ENCODE assay signal across 27 cellular contexts in genomic region chr5:175282611-175283225, GRCh38.
DNase-seq lines count a peak whose midpoint lies in the region; ATAC-seq and TF ChIP-seq lines count a peak whose summit lies in the region.
"Had no signal": no experiment of that assay in that cellular context is flagged by ENCODE, and none has a peak within 500 bp of the region (broad histone marks: within the 10 kb centered on the region; RNA-seq: fewer than 3 reads in every experiment).

No MANE protein-coding gene starts in this region.

- H3K27me3 ChIP-seq in lower lobe of right lung (ENCODE audit: low read depth) (no peaks in the 10 kb centered on the region), A673 (replicated peaks; ENCODE audit: insufficient read depth, low read depth, low read length, poor library complexity) (peaks cover 10% of the 10 kb centered on the region)
- H3K27me3 ChIP-seq: brain microvascular endothelial cell had no signal

- H3K4me1 ChIP-seq in mucosa of descending colon (ENCODE audit: low read depth) (no peaks in the 10 kb centered on the region), lower lobe of right lung (no peaks in the 10 kb centered on the region), A673 (ENCODE audit: insufficient read depth, low read length, poor library complexity, severe bottlenecking) (no peaks in the 10 kb centered on the region)
- H3K4me1 ChIP-seq: adrenal gland, parathyroid adenoma, upper lobe of right lung had no signal

- ATAC-seq in mucosa of descending colon (peak; percentile 94), GM18867 (IDR thresholded peaks at IDR 0.05; ENCODE audit: unreplicated experiment) (no peak), lower lobe of right lung (no peak)
- ATAC-seq: activated CD4-positive, CD25-positive, alpha-beta regulatory T cell treated with anti-CD3 and anti-CD28 coated beads, Interleukin-2, amount 50 U/mL, for 24 hours; right cardiac atrium; SK-N-SH treated with all-trans-retinoic acid at 6 μM for 48 hours; T-helper 17 cell; upper lobe of right lung had no signal

- CTCF ChIA-PET in A673 (lab: Charles Lee), result no interaction called here

- H3K27ac ChIP-seq in lower lobe of right lung (no peak overlapping the region), A673 (ENCODE audit: low read depth, low read length, poor library complexity, severe bottlenecking) (no peak overlapping the region)
- H3K27ac ChIP-seq: adrenal gland, brain microvascular endothelial cell, KMS-11, parathyroid adenoma, upper lobe of right lung had no signal

- no peak for TF ChIP-seq CTCF in mucosa of descending colon (IDR thresholded peaks at IDR 0.05)
- TF ChIP-seq CTCF in lower lobe of right lung (IDR thresholded peaks at IDR 0.05), result no peak
- TF ChIP-seq CTCF in A673 (conservative IDR thresholded peaks at IDR 0.05; ENCODE audit: low read depth, low read length), result no peak

- H3K9me3 ChIP-seq in mucosa of descending colon (no peaks in the 10 kb centered on the region), lower lobe of right lung (no peaks in the 10 kb centered on the region), A673 (ENCODE audit: low read depth, low read length, poor library complexity, severe bottlenecking) (no peaks in the 10 kb centered on the region)
- H3K9me3 ChIP-seq: adrenal gland, upper lobe of right lung had no signal

- H3K36me3 ChIP-seq in mucosa of descending colon (ENCODE audit: low read depth), result no peaks in the 10 kb centered on the region
- no peaks in the 10 kb centered on the region for H3K36me3 ChIP-seq in lower lobe of right lung
- no peaks in the 10 kb centered on the region for H3K36me3 ChIP-seq in A673 (ENCODE audit: insufficient read depth, low read length, poor library complexity, severe bottlenecking)
- H3K36me3 ChIP-seq: adrenal gland, brain microvascular endothelial cell, upper lobe of right lung had no signal

- intact Hi-C loops in mucosa of descending colon (cut with DNase I, micrococcal nuclease), result no loop called here
- intact Hi-C loops in lower lobe of right lung (cut with DNase I), result no loop called here
- intact Hi-C loops in A673 (cut with micrococcal nuclease; ENCODE audit: unreplicated experiment), result no loop called here

- DNase-seq in COR-L47 (lab: John Stamatoyannopoulos, UW) (peak; percentile 2), Daoy (ENCODE audit: low read depth) (peak; percentile 50), astrocyte of the hippocampus (ENCODE audit: low read depth, low spot score) (peak; percentile 20), mucosa of descending colon (peak in 1 of 3 donors; percentile 11), lower lobe of right lung (no peak), A673 (ENCODE audit: low spot score) (no peak)
- DNase-seq: activated CD4-positive, alpha-beta memory T cell treated with anti-CD3 and anti-CD28 coated beads for 36 hours; activated CD8-positive, alpha-beta memory T cell treated with anti-CD3 and anti-CD28 coated beads, Interleukin-2, amount 50 U/mL, for 4 hours; activated naive CD4-positive, alpha-beta T cell treated with anti-CD3 and anti-CD28 coated beads for 36 hours; adrenal gland; brain microvascular endothelial cell; CD4-positive, CD25-positive, alpha-beta regulatory T cell; DND-41; kidney; NCI-H1436 treated with DMSO at 0.1 percent for 48 hours; NCI-H226; NCI-H774; right cardiac atrium; stimulated activated CD4-positive, alpha-beta T cell treated with anti-CD3 and anti-CD28 coated beads, Interleukin-2, amount 100 ng/mL, for 48 hours; T-helper 17 cell; upper lobe of right lung had no signal

- POLR2A ChIA-PET in A673 (lab: Charles Lee; ENCODE audit: low non-redundant PET), result no interaction called here

- H3K4me3 ChIP-seq in mucosa of descending colon (no peak overlapping the region), lower lobe of right lung (no peak overlapping the region), A673 (ENCODE audit: low read depth, low read length, poor library complexity, severe bottlenecking) (no peak overlapping the region)
- H3K4me3 ChIP-seq: adrenal gland, lung, upper lobe of right lung had no signal

- BruUV-seq in A673 (replicated peaks; lab: Mats Ljungman, UMichigan), result no TSS peak

Comparison
In these comparisons a context has a peak if more than half of its experiments do, and no peak if none do; other contexts are left out.
1. DNase-seq: peak in COR-L47 (single experiment), Daoy (single experiment) and astrocyte of the hippocampus (single experiment); none in lower lobe of right lung (single experiment) and A673 (single experiment).